ENCODE assay signal across 8 cellular contexts in genomic region chrX:71095555-71095970, GRCh38. TPM values are rescaled to one million over a fixed set of nuclear protein-coding genes. Genes with fewer than 3 reads are reported as not detected.
DNase-seq lines count a peak whose midpoint lies in the region; ATAC-seq and TF ChIP-seq lines count a peak whose summit lies in the region.

FOXO4 (plus strand) TSS chrX:71095851; CDS start chrX:71096529, 678 bp downstream.

- H2BK5ac ChIP-seq in IMR-90 (ENCODE audit: low read depth, low read length, poor library complexity, severe bottlenecking), result no peak within 1 kb of the TSS

- H3K9me2 ChIP-seq in OCI-LY7 (ENCODE audit: insufficient read depth, low read length), result no peaks in the 10 kb centered on the region

- no peak within 1 kb of the TSS for H2BK15ac ChIP-seq in IMR-90 (ENCODE audit: low read depth, low read length)

- no peak within 1 kb of the TSS for H2BK20ac ChIP-seq in IMR-90 (ENCODE audit: low read depth, low read length)

- H3K9me3 Mint-ChIP-seq in Calu3 (ENCODE audit: low read depth, unreplicated experiment), result no peaks in the 10 kb centered on the region

- H4K20me1 ChIP-seq in IMR-90 (ENCODE audit: insufficient read depth, low read length) (no peaks in the 10 kb centered on the region), OCI-LY7 (ENCODE audit: insufficient read depth, low read length) (no peaks in the 10 kb centered on the region)

- POLR2A ChIA-PET in IMR-90 (lab: Charles Lee; ENCODE audit: unreplicated experiment), result no interaction called here
- POLR2A ChIA-PET in OCI-LY7 (lab: Charles Lee), result interaction anchor here (0.5 to 1.0 kb wide), 2 partner anchors 11 to 23 kb away, joined by 3 read pairs; partner anchors contain the start of gene MED12

- peak within 1 kb of the TSS; percentile 74 for H2AK9ac ChIP-seq in IMR-90 (replicated peaks; ENCODE audit: low read depth, low read length, poor library complexity)

- H4K8ac ChIP-seq in IMR-90 (ENCODE audit: low read depth in 2 of 2, low read length in 2 of 2), result peak within 1 kb of the TSS; percentile 90 to 91; a peak in 3 of 4 replicates

- TF ChIP-seq CTCF in Calu3 (IDR thresholded peaks at IDR 0.05; ENCODE audit: unreplicated experiment) (no peak), IMR-90 (conservative IDR thresholded peaks at IDR 0.05; ENCODE audit: low read depth, low read length) (no peak), OCI-LY7 (conservative IDR thresholded peaks at IDR 0.05; ENCODE audit: low read length) (no peak), epithelial cell of proximal tubule (conservative IDR thresholded peaks at IDR 0.05; ENCODE audit: low read depth, low read length) (no peak)

- H3K14ac ChIP-seq in IMR-90 (replicated peaks; ENCODE audit: low read depth, low read length), result peak within 1 kb of the TSS; percentile 58

- CTCF ChIA-PET in Calu3 (lab: Charles Lee) (no interaction called here), IMR-90 (lab: Yijun Ruan, JAX) (no interaction called here), OCI-LY7 (lab: Charles Lee; ENCODE audit: unreplicated experiment) (interaction anchor here (0.6 kb wide), 1 partner anchor 84 kb away, joined by 5 read pairs; no protein-coding TSS in a partner anchor)

- H3K4me3 ChIP-seq in IMR-90 (ENCODE audit: insufficient read depth, low read depth, low read length) (peak within 1 kb of the TSS; percentile 89), OCI-LY7 (ENCODE audit: low read depth, low read length, poor library complexity, severe bottlenecking) (peak within 1 kb of the TSS; percentile 73), epithelial cell of proximal tubule (ENCODE audit: low read depth, low read length) (peak within 1 kb of the TSS; percentile 69), mucosa of stomach (ENCODE audit: low read length) (peak within 1 kb of the TSS; percentile 22)

- H3K27ac ChIP-seq in IMR-90 (ENCODE audit: insufficient read depth, low read length) (no peak within 1 kb of the TSS), OCI-LY7 (ENCODE audit: low read depth, low read length, poor library complexity, severe bottlenecking) (no peak within 1 kb of the TSS)

- peak within 1 kb of the TSS; percentile 99 for H4K5ac ChIP-seq in IMR-90 (ENCODE audit: low read depth, low read length)

- peak within 1 kb of the TSS; percentile 77 for H3K27ac Mint-ChIP-seq in Calu3 (ENCODE audit: unreplicated experiment)

- H3K4me3 Mint-ChIP-seq in Calu3 (ENCODE audit: low read depth, unreplicated experiment), result peak within 1 kb of the TSS; percentile 92

- H2AFZ ChIP-seq in IMR-90 (replicated peaks; ENCODE audit: low read length, poor library complexity) (peak within 1 kb of the TSS; percentile 91), OCI-LY7 (ENCODE audit: low read length) (peak within 1 kb of the TSS; percentile 98)

- H2AK5ac ChIP-seq in IMR-90 (ENCODE audit: low read depth, low read length), result no peak within 1 kb of the TSS

- dilution Hi-C loops in IMR-90 (cut with HindIII; ENCODE audit: low sequenced_read_pairs, unreplicated experiment), result no loop called here

- H3K36me3 ChIP-seq in IMR-90 (ENCODE audit: control insufficient read depth, insufficient read depth, low read length) (no peaks in the 10 kb centered on the region), OCI-LY7 (ENCODE audit: insufficient read depth, low read length) (no peaks in the 10 kb centered on the region), mucosa of stomach (ENCODE audit: control insufficient read depth, insufficient read depth, low read length) (no peaks in the 10 kb centered on the region)

- peaks cover 20% of the 10 kb centered on the region for H3K36me3 Mint-ChIP-seq in Calu3 (ENCODE audit: insufficient read depth, unreplicated experiment)

- H3K9me3 ChIP-seq in IMR-90 (ENCODE audit: control insufficient read depth, insufficient read depth, low read length), result no peaks in the 10 kb centered on the region
- H3K9me3 ChIP-seq in OCI-LY7 (ENCODE audit: low read length), result no peaks in the 10 kb centered on the region
- no peaks in the 10 kb centered on the region for H3K9me3 ChIP-seq in mucosa of stomach (ENCODE audit: control insufficient read depth, low read length)

- H3K9ac ChIP-seq in IMR-90 (ENCODE audit: low read depth, low read length), result peak within 1 kb of the TSS; percentile 86
- H3K9ac ChIP-seq in mucosa of stomach (ENCODE audit: low read length), result peak within 1 kb of the TSS; percentile 71

- BruUV-seq in Calu3 (replicated peaks; lab: Mats Ljungman, UMichigan) (no TSS peak), IMR-90 (replicated peaks; lab: Mats Ljungman, UMichigan) (no TSS peak), OCI-LY7 (replicated peaks; lab: Mats Ljungman, UMichigan) (no TSS peak)

- TF ChIP-seq RAD21 in IMR-90 (IDR thresholded peaks at IDR 0.05; ENCODE audit: low read length), result no peak

- 0 out of 2 replicates have a peak within 1 kb of the TSS, but pooled peaks have one; percentile 20 for H2BK120ac ChIP-seq in IMR-90 (ENCODE audit: low read depth, low read length)

- H3K4ac ChIP-seq in IMR-90 (ENCODE audit: low read depth, low read length), result peak within 1 kb of the TSS; percentile 68

- peak within 1 kb of the TSS; percentile 26 for H4K91ac ChIP-seq in IMR-90 (ENCODE audit: insufficient read depth, low read depth, low read length)

- in situ Hi-C loops in IMR-90 (cut with MboI; ENCODE audit: low sequenced_read_pairs), result no loop called here

- no peaks in the 10 kb centered on the region for H3K27me3 Mint-ChIP-seq in Calu3 (ENCODE audit: unreplicated experiment)

- DNase-seq in Calu3 (peak; percentile 87), IMR-90 (peak; percentile 80), OCI-LY7 (ENCODE audit: low spot score) (peak; percentile 88), activated T-cell treated with anti-CD3 and anti-CD28 coated beads for 4 hours (peak; percentile 72), epithelial cell of proximal tubule (ENCODE audit: low read depth) (peak; percentile 27)
- DNase-seq in stimulated activated CD8-positive, alpha-beta memory T cell treated with anti-CD3 and anti-CD28 coated beads, Interleukin-4, amount 100 ng/mL, for 48 hours, result peak; percentile 88

- no peaks in the 10 kb centered on the region for H3K9me1 ChIP-seq in IMR-90 (ENCODE audit: insufficient read depth, low read length)

- no peaks in the 10 kb centered on the region for H3K79me2 ChIP-seq in OCI-LY7 (ENCODE audit: insufficient read depth, low read depth, low read length)

- ATAC-seq in GM21526 (IDR thresholded peaks at IDR 0.05; ENCODE audit: low FRiP score, unreplicated experiment) (peak; percentile 65), IMR-90 (ENCODE audit: low read depth) (peak; percentile 95)

- H3K56ac ChIP-seq in IMR-90 (ENCODE audit: extremely low read depth, insufficient read depth, low read length), result peak within 1 kb of the TSS; percentile 73

- intact Hi-C loops in Calu3 (cut with micrococcal nuclease; ENCODE audit: unreplicated experiment) (loop anchor here (5.0 kb wide), 1 partner anchor 82 kb away; no protein-coding TSS in a partner anchor), IMR-90 (cut with micrococcal nuclease) (no loop called here), OCI-LY7 (cut with micrococcal nuclease; ENCODE audit: unreplicated experiment) (no loop called here)

- no peaks in the 10 kb centered on the region for H3K4me1 Mint-ChIP-seq in Calu3 (ENCODE audit: low read depth, unreplicated experiment)

- H3K4me1 ChIP-seq in IMR-90 (ENCODE audit: control insufficient read depth, insufficient read depth, low read length), result no peaks in the 10 kb centered on the region
- peaks cover 18% of the 10 kb centered on the region for H3K4me1 ChIP-seq in OCI-LY7 (ENCODE audit: insufficient read depth, low read length, poor library complexity, severe bottlenecking)
- H3K4me1 ChIP-seq in mucosa of stomach (ENCODE audit: control insufficient read depth, insufficient read depth, low read length), result peaks cover 5% of the 10 kb centered on the region

- H3K27me3 ChIP-seq in IMR-90 (ENCODE audit: control insufficient read depth, insufficient read depth, low read length), result peaks cover 18% of the 10 kb centered on the region
- H3K27me3 ChIP-seq in mucosa of stomach (ENCODE audit: control insufficient read depth, insufficient read depth, low read length), result no peaks in the 10 kb centered on the region

- no peaks in the 10 kb centered on the region for H3K79me1 ChIP-seq in IMR-90 (ENCODE audit: low read depth in 1 of 2, low read length in 2 of 2)

- peak within 1 kb of the TSS; percentile 79 for H3K23ac ChIP-seq in IMR-90 (ENCODE audit: low read depth, low read length)

- TF ChIP-seq POLR2A in IMR-90 (IDR thresholded peaks at IDR 0.05; ENCODE audit: low read depth, low read length), result no peak

- H3K18ac ChIP-seq in IMR-90 (ENCODE audit: low read depth, low read length), result peak within 1 kb of the TSS; percentile 95; the same call in 1 of the 2 replicates

- H3K4me2 ChIP-seq in IMR-90 (ENCODE audit: low read depth, low read length) (peak within 1 kb of the TSS; percentile 97), OCI-LY7 (ENCODE audit: low read length) (peak within 1 kb of the TSS; percentile 93)

- WGBS in IMR-90 (ENCODE audit: extremely low coverage in 2 of 2, insufficient read length in 1 of 2), 2 experiments, result 11% methylated on average over 11 of the region's 28 CpGs; no CpG with 5 or more reads in 1 of the 2 experiments

TF ChIP-seq in IMR-90, 13 proteins besides CTCF, POLR2A, EP300 and RAD21:
- TF ChIP-seq USF2 (IDR thresholded peaks at IDR 0.05; ENCODE audit: low read depth, low read length), result no peak
- TF ChIP-seq MXI1 (IDR thresholded peaks at IDR 0.05; ENCODE audit: borderline replicate concordance, low read depth, low read length), result peak; percentile 35; the same call in 1 of the 2 replicates
- TF ChIP-seq RCOR1 (IDR thresholded peaks at IDR 0.05; ENCODE audit: insufficient replicate concordance, low read length), result no peak
- peak; percentile 50; the same call in 1 of the 2 replicates for TF ChIP-seq MAZ (IDR thresholded peaks at IDR 0.05; ENCODE audit: borderline replicate concordance, low read depth, low read length)
- no peak for TF ChIP-seq CEBPB (IDR thresholded peaks at IDR 0.05; ENCODE audit: low read depth, low read length)

RNA-seq across cellular contexts. Expression of gene FOXO4, which starts in this region (rescaled TPM):
- total RNA-seq in Calu3 (2022), result 7.8 and 9.8 TPM in 2 replicates
- 1.4 and 2.0 TPM in 2 replicates for total RNA-seq in IMR-90 (2012; rRNA removed)
- 1.4 and 2.6 TPM in 2 replicates for polyA plus RNA-seq in IMR-90 (2012; rRNA removed)
- 2.3 and 2.6 TPM in 2 replicates for polyA plus RNA-seq in IMR-90 (2012; cell fraction: cytosol; rRNA removed)
- polyA plus RNA-seq in IMR-90 (2012; cell fraction: nucleus; rRNA removed; ENCODE audit: low replicate concordance), result 4.3 and 4.9 TPM in 2 replicates
- total RNA-seq in OCI-LY7 (2014; rRNA removed; shearing (Covaris generic)), result 3.8 and 6.7 TPM in 2 replicates
- 12.1 and 12.8 TPM in 2 replicates for total RNA-seq in OCI-LY7 (2022)
- 2.7 and 4.7 TPM in 2 replicates for total RNA-seq in epithelial cell of proximal tubule

Comparison
In these comparisons a context has a peak if more than half of its experiments do, and no peak if none do; other contexts are left out.
1. DNase-seq: peak in every context shown above with its lines; median percentile 88 in OCI-LY7; 88 in stimulated activated CD8-positive, alpha-beta memory T cell treated with anti-CD3 and anti-CD28 coated beads, Interleukin-4, amount 100 ng/mL, for 48 hours; 87 in Calu3; 80 in IMR-90; 72 in activated T-cell treated with anti-CD3 and anti-CD28 coated beads for 4 hours; 27 in epithelial cell of proximal tubule.
2. H3K4me3 ChIP-seq: peak in every context shown above with its lines; median percentile 89 in IMR-90; 73 in OCI-LY7; 69 in epithelial cell of proximal tubule; 22 in mucosa of stomach.